22 cellular contexts compared by ENCODE assay signal in the genomic region with DNA sequence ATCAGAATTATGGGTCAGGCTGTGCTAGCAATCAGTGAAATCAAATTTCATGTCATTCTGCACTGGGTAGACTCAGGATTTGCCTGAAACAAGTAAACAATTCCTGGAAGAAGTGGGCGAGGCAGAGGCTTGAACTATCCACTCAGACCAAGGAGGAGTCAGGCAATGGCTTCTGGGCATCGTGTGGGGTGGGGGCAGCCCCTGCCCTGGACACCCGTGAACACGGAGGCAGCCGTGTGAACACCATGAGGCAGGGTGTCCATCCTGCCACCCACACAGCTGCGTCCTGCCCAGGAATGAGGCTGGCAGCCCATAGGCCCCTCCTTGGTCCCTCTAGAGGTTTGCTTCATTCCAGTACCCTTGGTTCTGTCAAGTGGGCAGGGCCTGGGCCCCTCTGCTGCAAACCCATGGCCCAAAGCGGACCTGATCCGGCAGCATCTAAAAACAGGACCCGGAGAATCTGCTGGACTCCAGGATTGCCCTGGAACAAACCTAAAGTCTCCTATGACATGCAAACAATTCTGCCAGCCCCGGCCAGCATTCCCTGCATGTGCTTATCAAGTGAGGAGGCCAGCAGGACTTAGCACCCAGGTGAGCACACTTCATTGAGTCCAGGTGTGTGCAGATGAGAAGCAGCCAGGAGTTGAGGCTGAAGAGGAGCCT.
DNase-seq lines count a peak whose midpoint lies in the region; ATAC-seq and TF ChIP-seq lines count a peak whose summit lies in the region.
"Had no signal": no experiment of that assay in that cellular context is flagged by ENCODE, and none has a peak within 500 bp of the region (broad histone marks: within the 10 kb centered on the region; RNA-seq: fewer than 3 reads in every experiment).

No MANE protein-coding gene starts in this region.

- H3K27ac Mint-ChIP-seq in osteocyte (ENCODE audit: unreplicated experiment), result peak overlapping the region; percentile 82
- H3K27ac Mint-ChIP-seq: activated CD4-positive, alpha-beta T cell treated with anti-CD3 and anti-CD28 coated beads, Interleukin-2, amount 10 ng/mL, durations not matched to agents 24 days and 14 days; activated naive CD4-positive, alpha-beta T cell treated with anti-CD3 and anti-CD28 coated beads for 36 hours; activated T-cell treated with anti-CD3 and anti-CD28 coated beads, Interleukin-2, amount 50 U/mL, for 72 hours; endodermal cell; memory B cell; stimulated activated naive CD8-positive, alpha-beta T cell treated with anti-CD3 and anti-CD28 coated beads, Interleukin-15, Interleukin-2, amounts not matched to agents 100 ng/mL and 50 ng/mL, for 24 hours had no signal

- H3K27ac ChIP-seq in HEK293 (ENCODE audit: extremely low read depth, low read depth, low read length) (no peak overlapping the region), suprapubic skin (peak overlapping the region; percentile 37)
- H3K27ac ChIP-seq: WERI-Rb-1 had no signal

- H3K4me3 Mint-ChIP-seq in osteocyte (ENCODE audit: unreplicated experiment), result no peak overlapping the region
- H3K4me3 Mint-ChIP-seq: activated CD4-positive, alpha-beta T cell treated with anti-CD3 and anti-CD28 coated beads, Interleukin-2, amount 10 ng/mL, durations not matched to agents 24 days and 14 days; activated naive CD4-positive, alpha-beta T cell treated with anti-CD3 and anti-CD28 coated beads for 36 hours; activated T-cell treated with anti-CD3 and anti-CD28 coated beads, Interleukin-2, amount 50 U/mL, for 72 hours; endodermal cell; memory B cell; stimulated activated naive CD8-positive, alpha-beta T cell treated with anti-CD3 and anti-CD28 coated beads, Interleukin-15, Interleukin-2, amounts not matched to agents 100 ng/mL and 50 ng/mL, for 24 hours had no signal

- no peaks in the 10 kb centered on the region for H3K27me3 ChIP-seq in suprapubic skin
- H3K27me3 ChIP-seq: esophagus squamous epithelium, gastroesophageal sphincter had no signal

- peaks cover 40% of the 10 kb centered on the region for H3K4me1 Mint-ChIP-seq in osteocyte (ENCODE audit: unreplicated experiment)

- no peaks in the 10 kb centered on the region for H3K36me3 Mint-ChIP-seq in osteocyte (ENCODE audit: unreplicated experiment)
- H3K36me3 Mint-ChIP-seq: memory B cell, naive B cell had no signal

- WGBS in suprapubic skin, result 50% methylated on average over 1 of the region's 10 CpGs

- ATAC-seq in HG02885 (IDR thresholded peaks at IDR 0.05; ENCODE audit: poor library complexity, unreplicated experiment), result no peak
- ATAC-seq: activated T-cell treated with anti-CD3 and anti-CD28 coated beads, Interleukin-2, amount 50 U/mL, for 72 hours; gastroesophageal sphincter; GM12878 had no signal

- TF ChIP-seq CTCF in HEK293 (tag by site-specific recombination; IDR thresholded peaks at IDR 0.05) (no peak), osteocyte (IDR thresholded peaks at IDR 0.05) (no peak), suprapubic skin (IDR thresholded peaks at IDR 0.05) (no peak)

- no peak for TF ChIP-seq POLR2A in suprapubic skin (IDR thresholded peaks at IDR 0.05)

- no peaks in the 10 kb centered on the region for H3K27me3 Mint-ChIP-seq in osteocyte (ENCODE audit: unreplicated experiment)
- H3K27me3 Mint-ChIP-seq: stimulated activated naive CD8-positive, alpha-beta T cell treated with anti-CD3 and anti-CD28 coated beads, Interleukin-15, Interleukin-2, amounts not matched to agents 100 ng/mL and 50 ng/mL, for 24 hours had no signal

- H3K4me1 ChIP-seq in HEK293 (ENCODE audit: control insufficient read depth, insufficient read depth, low read length) (peaks cover 4% of the 10 kb centered on the region; the same call in 1 of the 2 replicates), suprapubic skin (peaks cover 32% of the 10 kb centered on the region)

- no peaks in the 10 kb centered on the region for H3K9me3 ChIP-seq in HEK293 (ENCODE audit: control insufficient read depth, insufficient read depth, low read depth, low read length)
- H3K9me3 ChIP-seq in suprapubic skin, result no peaks in the 10 kb centered on the region
- H3K9me3 ChIP-seq: esophagus squamous epithelium, gastroesophageal sphincter had no signal

- peak; percentile 38 for DNase-seq in dermis blood vessel endothelial cell
- DNase-seq in osteocyte (ENCODE audit: extremely low spot score, unreplicated experiment), result peak; percentile 67
- DNase-seq in suprapubic skin (ENCODE audit: low spot score in 2 of 2), result no peak
- DNase-seq in AG20443 (ENCODE audit: low spot score), result no peak
- no peak for DNase-seq in occipital lobe (lab: John Stamatoyannopoulos, UW)
- DNase-seq: activated CD4-positive, alpha-beta T cell treated with anti-CD3 and anti-CD28 coated beads, Interleukin-2, amount 10 ng/mL, durations not matched to agents 24 days and 14 days; activated naive CD4-positive, alpha-beta T cell treated with anti-CD3 and anti-CD28 coated beads for 36 hours; activated T-cell treated with anti-CD3 and anti-CD28 coated beads, Interleukin-2, amount 50 U/mL, for 72 hours; endodermal cell; esophagus squamous epithelium; Karpas-422; naive B cell; NCI-H2171 treated with DMSO at 0.1 percent for 48 hours; NCI-H774; stimulated activated CD4-positive, alpha-beta T cell treated with anti-CD3 and anti-CD28 coated beads, Interleukin-4, amount 100 ng/mL, for 4 hours; WERI-Rb-1 had no signal

- POLR2A ChIA-PET in HEK293 (lab: Yijun Ruan, JAX), result no interaction called here

- H3K9me3 Mint-ChIP-seq in osteocyte (ENCODE audit: unreplicated experiment), result no peaks in the 10 kb centered on the region
- H3K9me3 Mint-ChIP-seq: activated CD4-positive, alpha-beta T cell treated with anti-CD3 and anti-CD28 coated beads, Interleukin-2, amount 10 ng/mL, durations not matched to agents 24 days and 14 days; activated naive CD4-positive, alpha-beta T cell treated with anti-CD3 and anti-CD28 coated beads for 36 hours; activated T-cell treated with anti-CD3 and anti-CD28 coated beads, Interleukin-2, amount 50 U/mL, for 72 hours; endodermal cell; memory B cell; naive B cell; stimulated activated naive CD8-positive, alpha-beta T cell treated with anti-CD3 and anti-CD28 coated beads, Interleukin-15, Interleukin-2, amounts not matched to agents 100 ng/mL and 50 ng/mL, for 24 hours had no signal

- H3K4me3 ChIP-seq in HEK293 (ENCODE audit: low read depth, low read length) (no peak overlapping the region), suprapubic skin (no peak overlapping the region)
- H3K4me3 ChIP-seq: esophagus squamous epithelium, gastroesophageal sphincter, GM12878 had no signal

- CTCF ChIA-PET in HEK293 (lab: Yijun Ruan, JAX), result no interaction called here

- no peak for TF ChIP-seq EP300 in suprapubic skin (IDR thresholded peaks at IDR 0.05)

- no peaks in the 10 kb centered on the region for H3K36me3 ChIP-seq in HEK293 (ENCODE audit: control insufficient read depth in 2 of 2, insufficient read depth in 1 of 2, low read length in 2 of 2)
- no peaks in the 10 kb centered on the region for H3K36me3 ChIP-seq in suprapubic skin
- H3K36me3 ChIP-seq: esophagus squamous epithelium, gastroesophageal sphincter had no signal

TF ChIP-seq in HEK293, 187 proteins besides CTCF, POLR2A, EP300 and RAD21:
- TF ChIP-seq ZNF585B (tag by site-specific recombination; IDR thresholded peaks at IDR 0.05) (no peak), RBAK (tag by site-specific recombination; IDR thresholded peaks at IDR 0.05) (no peak), EGR2 (tag by site-specific recombination; IDR thresholded peaks at IDR 0.05; ENCODE audit: low read depth) (peak; percentile 27; the same call in 1 of the 2 replicates), ZNF174 (tag by site-specific recombination; IDR thresholded peaks at IDR 0.05) (no peak), ZNF768 (tag by site-specific recombination; IDR thresholded peaks at IDR 0.05) (no peak), ZFHX2 (tag by site-specific recombination; conservative IDR thresholded peaks at IDR 0.05) (0 out of 2 replicates have a peak, but pooled peaks have one; percentile 23), ELK4 (IDR thresholded peaks at IDR 0.05; ENCODE audit: borderline replicate concordance, low read depth, low read length) (no peak)

Comparison
In these comparisons a context has a peak if more than half of its experiments do, and no peak if none do; other contexts are left out.
1. DNase-seq: peak in dermis blood vessel endothelial cell (single experiment) and osteocyte (single experiment); none in suprapubic skin (0 of 2), AG20443 (single experiment) and occipital lobe (single experiment).